In genomic region chr6:47809863-47810262, GRCh38 we compare ENCODE assay signal across 20 cellular contexts.
"Had no signal": no experiment of that assay in that cellular context is flagged by ENCODE, and none has a peak within 500 bp of the region (broad histone marks: within the 10 kb centered on the region; RNA-seq: fewer than 3 reads in every experiment).

No MANE protein-coding gene starts in this region.

- H3K4me1 ChIP-seq: SJCRH30 had no signal

- DNase-seq: KBM-7, MV-4-11, NCI-H1048, NCI-H1105, NCI-H1417 treated with DMSO at 0.1 percent for 48 hours, NCI-H146, NCI-H1694 treated with DMSO at 0.1 percent for 48 hours, NCI-H1930, NCI-H2081, NCI-H2107, NCI-H2227 treated with DMSO at 0.1 percent for 48 hours, NCI-H524, NCI-H526 treated with DMSO at 0.1 percent for 48 hours, NCI-H748 treated with DMSO at 0.1 percent for 48 hours, PC-3, SHP77 treated with DMSO at 0.1 percent for 48 hours, SJCRH30 had no signal

- H3K9me3 ChIP-seq: SJCRH30 had no signal

- H3K4me3 ChIP-seq: SJCRH30 had no signal

- H3K36me3 ChIP-seq: SJCRH30 had no signal

- H3K27me3 ChIP-seq: SJCRH30 had no signal

- ATAC-seq: Panc1, PC-3, Right ventricle myocardium inferior, SK-N-SH treated with all-trans-retinoic acid at 6 μM for 48 hours had no signal

- H3K27ac ChIP-seq: SJCRH30 had no signal
